Comparison of ENCODE assay signal across 26 cellular contexts in genomic region chr14:96216627-96217026, GRCh38. TPM values are rescaled to one million over a fixed set of nuclear protein-coding genes. Genes with fewer than 3 reads are reported as not detected.
"Had no signal": no experiment of that assay in that cellular context is flagged by ENCODE, and none has a peak within 500 bp of the region (broad histone marks: within the 10 kb centered on the region; RNA-seq: fewer than 3 reads in every experiment).

No MANE protein-coding gene starts in this region.

- H3K9me3 ChIP-seq: left lung, lower lobe of right lung, pancreas, prostate gland had no signal

- H3K4me3 ChIP-seq: left lung, lower lobe of right lung, pancreas, prostate gland, sigmoid colon, tibial nerve, upper lobe of left lung had no signal

- H3K27me3 ChIP-seq: left lung, pancreas, sigmoid colon, tibial nerve, upper lobe of left lung had no signal

- DNase-seq: hippocampal formation; kidney glomerular epithelial cell; left cardiac atrium; left lung; lower lobe of right lung; mesenchymal stem cell; naive thymus-derived CD8-positive, alpha-beta T cell; nucleus accumbens; pancreas; retina; right cardiac atrium; sigmoid colon; small intestine; stimulated activated CD4-positive, alpha-beta T cell treated with anti-CD3 and anti-CD28 coated beads, Interleukin-1b, Interleukin-23, amount 100 ng/mL, for 48 hours; stimulated activated CD4-positive, alpha-beta T cell treated with anti-CD3 and anti-CD28 coated beads, Interleukin-2, amount 100 ng/mL, for 48 hours; stimulated activated CD4-positive, alpha-beta T cell treated with anti-CD3 and anti-CD28 coated beads, Interleukin-4, amount 100 ng/mL, for 4 hours; stimulated activated CD8-positive, alpha-beta memory T cell treated with anti-CD3 and anti-CD28 coated beads, Interleukin-4, amount 100 ng/mL, for 48 hours; stimulated activated naive CD4-positive, alpha-beta T cell treated with Interleukin-2 at 50 U/mL for 16 hours; stimulated activated naive CD8-positive, alpha-beta T cell treated with anti-CD3 and anti-CD28 coated beads, Interleukin-15, amount 100 ng/mL, for 72 hours; upper lobe of left lung had no signal

- H3K27ac ChIP-seq: left lung, lower lobe of right lung, pancreas, prostate gland, tibial nerve, upper lobe of left lung had no signal

- H3K36me3 ChIP-seq: left lung, lower lobe of right lung, pancreas, prostate gland, sigmoid colon, upper lobe of left lung had no signal

- ATAC-seq: left lung; lower lobe of right lung; naive thymus-derived CD8-positive, alpha-beta T cell; pancreas; right cardiac atrium; stimulated activated memory B cell treated with anti-CD40 and anti-IgM and Interleukin-4, amounts not matched to agents 10 μg/mL and 1 μg/mL and 100 μg/mL, for 72 hours; stimulated activated naive CD8-positive, alpha-beta T cell treated with anti-CD3 and anti-CD28 coated beads, Interleukin-15, amount 100 ng/mL, for 72 hours had no signal

- H3K4me1 ChIP-seq: left lung, pancreas, prostate gland had no signal

RNA-seq across cellular contexts. Expression of gene BDKRB2, which starts 12.0 kb away (rescaled TPM):
- total RNA-seq: naive thymus-derived CD8-positive, alpha-beta T cell had no signal
- polyA plus RNA-seq: naive thymus-derived CD8-positive, alpha-beta T cell had no signal

RNA-seq across cellular contexts. Expression of gene BDKRB1, which starts 39.4 kb away (rescaled TPM):
- total RNA-seq: liver; lower lobe of right lung; naive thymus-derived CD8-positive, alpha-beta T cell; neural crest cell; right cardiac atrium; temporal lobe had no signal
- polyA plus RNA-seq: liver; naive thymus-derived CD8-positive, alpha-beta T cell had no signal
